In genomic region chr4:151104621-151105020, GRCh38 we compare ENCODE assay signal across 1 cellular context.
TF ChIP-seq lines count a peak whose summit lies in the region.

No MANE protein-coding gene starts in this region.

TF ChIP-seq in K562, 482 proteins besides CTCF, POLR2A, EP300 and RAD21:
- no peak for TF ChIP-seq UBTF (IDR thresholded peaks at IDR 0.05; ENCODE audit: borderline replicate concordance in 1 of 2, low read depth in 2 of 2, low read length in 2 of 2)
- 0 out of 2 replicates have a peak, but pooled peaks have one; percentile 1 for TF ChIP-seq RBFOX2 (IDR thresholded peaks at IDR 0.05; ENCODE audit: low read depth, low read length)
